25 cellular contexts compared by ENCODE assay signal in genomic region chr14:38012056-38012455, GRCh38.
"Had no signal": no experiment of that assay in that cellular context is flagged by ENCODE, and none has a peak within 500 bp of the region (broad histone marks: within the 10 kb centered on the region; RNA-seq: fewer than 3 reads in every experiment).

No MANE protein-coding gene starts in this region.

- FAIRE-seq: kidney had no signal

- H3K4me2 ChIP-seq: neural progenitor cell, smooth muscle cell had no signal

- H3K4me1 ChIP-seq: gastrocnemius medialis, left lung, neural progenitor cell, parathyroid adenoma, stomach, thyroid gland, vagina had no signal

- DNase-seq: dorsolateral prefrontal cortex; effector CD4-positive, alpha-beta T cell; foreskin fibroblast; gastrocnemius medialis; head of caudate nucleus; kidney; left lung; mesenchymal stem cell; midbrain; naive thymus-derived CD4-positive, alpha-beta T cell; stimulated activated CD4-positive, alpha-beta T cell treated with anti-CD3 and anti-CD28 coated beads, Interleukin-12 subunit alpha, Interleukin-12 subunit beta, amount 100 ng/mL, for 4 hours; stimulated activated CD4-positive, alpha-beta T cell treated with anti-CD3 and anti-CD28 coated beads, Interleukin-1b, Interleukin-23, amount 100 ng/mL, for 48 hours; stimulated activated CD4-positive, alpha-beta T cell treated with anti-CD3 and anti-CD28 coated beads, Interleukin-4, amount 100 ng/mL, for 1 hour; stimulated activated CD8-positive, alpha-beta memory T cell treated with anti-CD3 and anti-CD28 coated beads, Interleukin-4, amount 100 ng/mL, for 48 hours; stimulated activated naive CD4-positive, alpha-beta T cell treated with Interleukin-2 at 50 U/mL for 16 hours; stomach; thyroid gland; trophoblast cell had no signal

- H3K9me3 ChIP-seq: gastrocnemius medialis, thyroid gland had no signal

- H3K4me1 Mint-ChIP-seq: nephron, neural progenitor cell had no signal

- H3K36me3 Mint-ChIP-seq: neural progenitor cell had no signal

- ATAC-seq: gastrocnemius medialis; left lung; naive thymus-derived CD4-positive, alpha-beta T cell; sciatic nerve had no signal

- H3K4me3 Mint-ChIP-seq: naive thymus-derived CD4-positive, alpha-beta T cell; nephron; neural progenitor cell had no signal

- H3K27me3 Mint-ChIP-seq: naive thymus-derived CD4-positive, alpha-beta T cell; progenitor cell of endocrine pancreas had no signal

- H2AFZ ChIP-seq: neural progenitor cell, parathyroid adenoma had no signal

- H3K79me2 ChIP-seq: parathyroid adenoma had no signal

- H3K9ac ChIP-seq: neural progenitor cell, parathyroid adenoma had no signal

- H3K36me3 ChIP-seq: gastrocnemius medialis, left lung, neural progenitor cell, stomach, thyroid gland, vagina had no signal

- H3K27ac Mint-ChIP-seq: naive thymus-derived CD4-positive, alpha-beta T cell; nephron; neural progenitor cell; progenitor cell of endocrine pancreas had no signal

- H3K4me3 ChIP-seq: dorsolateral prefrontal cortex, gastrocnemius medialis, left lung, neural progenitor cell, smooth muscle cell, stomach, thyroid gland, vagina had no signal

- H3K27me3 ChIP-seq: dorsolateral prefrontal cortex, gastrocnemius medialis, left lung, neural progenitor cell, stomach, thyroid gland, vagina had no signal

- H3K27ac ChIP-seq: dorsolateral prefrontal cortex, gastrocnemius medialis, left lung, neural progenitor cell, parathyroid adenoma, stomach, thyroid gland, vagina had no signal
